In the genomic region with DNA sequence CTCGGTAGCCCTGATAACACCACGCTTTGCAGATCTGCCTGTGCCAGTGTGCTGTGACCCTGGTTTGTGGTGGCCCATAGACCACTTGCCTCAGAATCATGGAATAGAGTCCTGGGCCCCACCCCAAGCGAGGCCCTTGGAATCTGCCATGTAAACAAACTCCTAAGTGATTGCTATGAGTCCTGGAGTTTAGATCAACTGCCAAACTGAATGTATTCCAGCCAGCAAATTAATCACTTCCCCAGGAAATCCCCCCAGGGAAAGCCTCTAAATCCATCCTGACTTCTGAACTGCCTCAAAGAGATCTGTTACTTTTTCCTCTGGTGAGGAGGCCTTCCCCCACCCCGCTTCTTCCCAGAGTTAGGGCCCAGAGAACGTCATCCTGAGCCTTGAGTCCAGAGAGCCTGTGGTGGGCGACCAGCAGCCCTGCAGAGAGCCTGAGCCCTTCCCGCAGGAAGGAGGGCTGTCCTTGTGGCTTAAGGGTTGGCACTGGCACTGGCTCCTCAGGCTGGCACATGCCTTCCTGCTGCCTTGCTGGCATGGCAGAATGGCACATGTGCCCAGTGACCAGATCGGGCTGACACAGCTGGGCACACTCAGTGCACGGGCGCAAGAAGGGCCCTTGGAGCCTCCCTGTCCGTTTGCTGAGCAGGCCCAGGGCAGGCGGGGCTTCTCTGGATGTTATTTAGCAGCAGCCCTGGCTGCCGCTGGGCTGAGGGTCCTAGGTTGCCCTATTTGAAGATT, we compare ENCODE assay signal across 13 cellular contexts. TPM values are rescaled to one million over a fixed set of nuclear protein-coding genes. Genes with fewer than 3 reads are reported as not detected.
DNase-seq lines count a peak whose midpoint lies in the region; ATAC-seq and TF ChIP-seq lines count a peak whose summit lies in the region.
"Had no signal": no experiment of that assay in that cellular context is flagged by ENCODE, and none has a peak within 500 bp of the region (broad histone marks: within the 10 kb centered on the region; RNA-seq: fewer than 3 reads in every experiment).

No MANE protein-coding gene starts in this region.

- intact Hi-C loops in heart left ventricle (cut with DNase I) (no loop called here), cardiac septum (cut with DNase I) (no loop called here), upper lobe of right lung (cut with DNase I) (no loop called here)

- H3K4me1 ChIP-seq in heart left ventricle (peaks cover under 1 to 39% (median 15%) of the 10 kb centered on the region in 12 donors), upper lobe of right lung (peaks cover 21% of the 10 kb centered on the region)

- WGBS in heart left ventricle, 4 donors = 67 to 76% (median 73%) methylated on average over 11 to 13 of the region's 13 CpGs

- TF ChIP-seq POLR2A in heart left ventricle (IDR thresholded peaks at IDR 0.05) = no peak

- ATAC-seq in heart left ventricle (peak; percentile 8 to 71 (median 55)), upper lobe of right lung (peak; percentile 27), GM21723 (IDR thresholded peaks at IDR 0.05; ENCODE audit: unreplicated experiment) (no peak)
- ATAC-seq: naive thymus-derived CD8-positive, alpha-beta T cell had no signal

- H3K27ac ChIP-seq in heart left ventricle (peak overlapping the region in 2 of 12 donors; percentile 25 to 42), upper lobe of right lung (no peak overlapping the region)

- no peak for TF ChIP-seq CTCF in heart left ventricle (IDR thresholded peaks at IDR 0.05)
- no peak for TF ChIP-seq CTCF in epithelial cell of esophagus (IDR thresholded peaks at IDR 0.05; ENCODE audit: insufficient read depth, low read depth, low read length, missing control alignments)
- no peak for TF ChIP-seq CTCF in upper lobe of right lung (IDR thresholded peaks at IDR 0.05)

- H3K36me3 ChIP-seq in heart left ventricle (no peaks in the 10 kb centered on the region), upper lobe of right lung (no peaks in the 10 kb centered on the region)

- peaks cover 0 to 21% (median 0%) of the 10 kb centered on the region in 9 donors for H3K27me3 ChIP-seq in heart left ventricle
- H3K27me3 ChIP-seq in upper lobe of right lung = no peaks in the 10 kb centered on the region

- H3K4me3 ChIP-seq in heart left ventricle (no peak overlapping the region), epithelial cell of esophagus (ENCODE audit: low read length) (no peak overlapping the region), upper lobe of right lung (no peak overlapping the region)

- no peaks in the 10 kb centered on the region for H3K9me3 ChIP-seq in heart left ventricle
- H3K9me3 ChIP-seq in upper lobe of right lung = no peaks in the 10 kb centered on the region

- DNase-seq in heart left ventricle (peak in 2 of 5 donors; percentile 39 to 55), cardiac septum (ENCODE audit: low spot score) (no peak), epithelial cell of esophagus (ENCODE audit: low read depth) (peak; percentile 22), myocyte (ENCODE audit: low read depth) (peak; percentile 49), upper lobe of right lung (no peak), HuH-7 (ENCODE audit: low spot score) (no peak), NCI-H2081 treated with DMSO at 0.1 percent for 48 hours (lab: John Stamatoyannopoulos, UW) (no peak)
- DNase-seq: ACHN; naive thymus-derived CD8-positive, alpha-beta T cell; NCI-H1417; NCI-H526; SHP77 treated with DMSO at 0.1 percent for 48 hours had no signal

RNA-seq across cellular contexts. Expression of a gene that starts 50.6 kb away (rescaled TPM):
- 10 to 100 TPM; 19.5 to 38.8 (median 29.6) TPM for total RNA-seq in heart left ventricle
- 10 to 100 TPM; 14.6 to 30.4 TPM for polyA plus RNA-seq in heart left ventricle
- total RNA-seq in cardiac septum = 31.6 TPM
- 209 and 320 TPM in 2 replicates for total RNA-seq in myocyte
- 177 TPM for polyA plus RNA-seq in myocyte (2012)
- total RNA-seq in upper lobe of right lung = 53.5 TPM

Comparison
In these comparisons a context has a peak if more than half of its experiments do, and no peak if none do; other contexts are left out.
1. DNase-seq: peak in epithelial cell of esophagus (single experiment) and myocyte (single experiment); none in cardiac septum (single experiment), upper lobe of right lung (single experiment), HuH-7 (single experiment) and NCI-H2081 treated with DMSO at 0.1 percent for 48 hours (single experiment).